In the genomic region with DNA sequence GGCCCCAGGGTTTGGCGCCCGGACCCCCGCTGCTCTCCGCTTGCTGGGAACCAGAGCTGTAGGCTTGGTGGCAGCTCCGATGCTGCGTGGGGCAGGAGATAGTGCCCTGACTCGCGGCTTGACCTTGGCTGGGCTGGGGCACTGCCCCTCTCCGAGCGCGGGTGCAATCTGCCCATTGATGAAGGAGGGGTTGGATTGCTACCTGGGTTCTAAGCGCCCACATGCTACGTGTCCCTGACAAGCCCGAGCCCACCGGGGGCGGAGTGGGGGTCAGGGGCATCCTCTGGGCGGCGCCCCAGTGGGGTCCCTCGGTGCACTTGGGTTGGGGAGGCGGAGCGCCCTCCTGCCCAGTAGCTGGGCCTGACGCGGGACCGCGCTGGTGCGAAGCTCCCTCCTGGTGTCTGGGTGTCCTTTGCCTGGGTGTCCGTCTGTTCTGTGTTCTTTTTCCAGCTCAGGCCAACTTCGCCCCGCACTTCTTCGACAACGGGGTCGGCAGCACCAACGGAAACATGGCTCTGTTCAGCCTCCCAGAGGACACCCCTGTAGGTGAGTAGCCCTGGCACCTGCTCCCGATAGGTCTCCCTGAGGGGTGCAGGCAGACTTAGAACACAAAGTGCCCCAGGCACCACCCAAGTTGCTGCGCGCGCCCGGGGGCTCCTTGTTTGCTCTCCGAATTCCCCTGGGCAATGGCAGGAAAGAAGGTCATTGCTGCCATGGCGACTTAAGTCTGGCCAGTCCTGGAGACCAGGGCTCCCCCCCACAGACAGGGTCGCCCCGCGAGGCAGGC, we compare ENCODE assay signal across 10 cellular contexts. TPM values are rescaled to one million over a fixed set of nuclear protein-coding genes. Genes with fewer than 3 reads are reported as not detected.
DNase-seq lines count a peak whose midpoint lies in the region; ATAC-seq and TF ChIP-seq lines count a peak whose summit lies in the region.
"Had no signal": no experiment of that assay in that cellular context is flagged by ENCODE, and none has a peak within 500 bp of the region (broad histone marks: within the 10 kb centered on the region; RNA-seq: fewer than 3 reads in every experiment).

No MANE protein-coding gene starts in this region.

- H3K27ac Mint-ChIP-seq in CD4-positive, alpha-beta T cell = no peak overlapping the region
- H3K27ac Mint-ChIP-seq in naive thymus-derived CD8-positive, alpha-beta T cell = peak overlapping the region in 2 of 10 donors; percentile 31 to 57

- no peak for TF ChIP-seq POLR2A in adrenal gland (IDR thresholded peaks at IDR 0.05)

- H3K9me3 ChIP-seq in CD4-positive, alpha-beta T cell (ENCODE audit: control insufficient read depth, low read length) = no peaks in the 10 kb centered on the region
- no peaks in the 10 kb centered on the region for H3K9me3 ChIP-seq in adrenal gland (replicated peaks in 1 of 3)

- ATAC-seq in CD4-positive, alpha-beta T cell (ENCODE audit: poor library complexity) = no peak
- peak; percentile 2 for ATAC-seq in GM19463 (IDR thresholded peaks at IDR 0.05; ENCODE audit: unreplicated experiment)
- no peak for ATAC-seq in naive thymus-derived CD8-positive, alpha-beta T cell

- H3K27ac ChIP-seq in CD4-positive, alpha-beta T cell (ENCODE audit: low read depth, low read length) = no peak overlapping the region
- H3K27ac ChIP-seq in caudate nucleus (ENCODE audit: low read depth, low read length) (peak overlapping the region; percentile 4), adrenal gland (no peak overlapping the region)

- no peak overlapping the region for H3K4me3 ChIP-seq in adrenal gland

- CTCF ChIA-PET in CD4-positive, alpha-beta T cell (lab: Charles Lee) = no interaction called here

- H3K4me1 ChIP-seq in adrenal gland (replicated peaks in 1 of 2) = peaks cover 8% of the 10 kb centered on the region in 2 donors

- no peaks in the 10 kb centered on the region for H3K9me3 Mint-ChIP-seq in CD4-positive, alpha-beta T cell
- H3K9me3 Mint-ChIP-seq in naive thymus-derived CD8-positive, alpha-beta T cell = no peaks in the 10 kb centered on the region

- H3K4me1 Mint-ChIP-seq in CD4-positive, alpha-beta T cell (ENCODE audit: low read depth) = peaks cover 14% of the 10 kb centered on the region
- peaks cover 12 to 23% (median 17%) of the 10 kb centered on the region in 4 donors for H3K4me1 Mint-ChIP-seq in naive thymus-derived CD8-positive, alpha-beta T cell

- H3K27me3 Mint-ChIP-seq in CD4-positive, alpha-beta T cell = peaks cover 30% of the 10 kb centered on the region
- H3K27me3 Mint-ChIP-seq in naive thymus-derived CD8-positive, alpha-beta T cell = peaks cover 5 to 28% (median 16%) of the 10 kb centered on the region in 5 donors

- 16 to 49% (median 22%) methylated on average over 9 to 43 of the region's 43 CpGs for WGBS in adrenal gland, 4 donors

- no peak for TF ChIP-seq CTCF in CD4-positive, alpha-beta T cell (IDR thresholded peaks at IDR 0.05)
- TF ChIP-seq CTCF in adrenal gland (IDR thresholded peaks at IDR 0.05) = no peak

- peaks cover 35% of the 10 kb centered on the region for H3K27me3 ChIP-seq in CD4-positive, alpha-beta T cell (ENCODE audit: control insufficient read depth, insufficient read depth, low read length)
- peaks cover 24% of the 10 kb centered on the region for H3K27me3 ChIP-seq in adrenal gland

- H3K4me3 Mint-ChIP-seq in CD4-positive, alpha-beta T cell = peak overlapping the region; percentile 68
- H3K4me3 Mint-ChIP-seq in naive thymus-derived CD8-positive, alpha-beta T cell = peak overlapping the region; percentile 64 to 81 (median 74)

- H3K36me3 Mint-ChIP-seq in CD4-positive, alpha-beta T cell (ENCODE audit: low read depth) = no peaks in the 10 kb centered on the region
- H3K36me3 Mint-ChIP-seq in naive thymus-derived CD8-positive, alpha-beta T cell = no peaks in the 10 kb centered on the region

- intact Hi-C loops in CD4-positive, alpha-beta T cell (cut with DNase I, micrococcal nuclease) = no loop called here
- intact Hi-C loops in adrenal gland (cut with DNase I) = no loop called here

- H3K36me3 ChIP-seq in adrenal gland (replicated peaks in 1 of 2) = no peaks in the 10 kb centered on the region

- POLR2A ChIA-PET in CD4-positive, alpha-beta T cell (lab: Charles Lee) = no interaction called here
- POLR2A ChIA-PET in naive thymus-derived CD8-positive, alpha-beta T cell (lab: Charles Lee) = no interaction called here

- DNase-seq in CD4-positive, alpha-beta T cell = no peak
- DNase-seq in caudate nucleus (lab: John Stamatoyannopoulos, UW) (no peak), NCI-H526 treated with DMSO at 0.1 percent for 48 hours (lab: John Stamatoyannopoulos, UW) (no peak), DMS 273 (lab: John Stamatoyannopoulos, UW; ENCODE audit: unreplicated experiment) (no peak), adrenal gland (no peak), superior temporal gyrus (ENCODE audit: extremely low spot score) (no peak)
- DNase-seq in naive thymus-derived CD8-positive, alpha-beta T cell = peak in 1 of 10 donors; percentile 8
- DNase-seq: GDM1 had no signal

RNA-seq across cellular contexts. Expression of a gene that starts 0.9 kb away (rescaled TPM):
- total RNA-seq in CD4-positive, alpha-beta T cell = under 1 TPM; 0.74 to 0.92 TPM
- total RNA-seq in naive thymus-derived CD8-positive, alpha-beta T cell = under 1 TPM; 0.29 to 0.80 TPM
- polyA plus RNA-seq in naive thymus-derived CD8-positive, alpha-beta T cell = under 1 TPM; 0.16 to 0.43 (median 0.24) TPM
- total RNA-seq in adrenal gland = 1 to 10 TPM in 1 of 8 donors, under 1 TPM in 7; 0.09 to 2.8 (median 0.32) TPM
- polyA plus RNA-seq in adrenal gland = 1 to 10 TPM; 1.4 to 7.7 (median 6.0) TPM

RNA-seq across cellular contexts. Expression of a gene that starts 21.6 kb away (rescaled TPM):
- total RNA-seq in CD4-positive, alpha-beta T cell = not detected
- total RNA-seq in naive thymus-derived CD8-positive, alpha-beta T cell = not detected
- polyA plus RNA-seq in naive thymus-derived CD8-positive, alpha-beta T cell = not detected
- under 1 TPM in 1 of 8 donors, not detected in 7; 0.25 TPM for total RNA-seq in adrenal gland
- polyA plus RNA-seq in adrenal gland = not detected
- total RNA-seq: NCI-H460 had no signal

RNA-seq across cellular contexts. Expression of a gene that starts 30.1 kb away (rescaled TPM):
- not detected for total RNA-seq in CD4-positive, alpha-beta T cell
- total RNA-seq in naive thymus-derived CD8-positive, alpha-beta T cell = not detected
- polyA plus RNA-seq in naive thymus-derived CD8-positive, alpha-beta T cell = not detected
- total RNA-seq in adrenal gland = not detected
- not detected for polyA plus RNA-seq in adrenal gland
- total RNA-seq: NCI-H460 had no signal

RNA-seq across cellular contexts. Expression of a gene that starts 46.1 kb away (rescaled TPM):
- not detected for total RNA-seq in CD4-positive, alpha-beta T cell
- not detected for total RNA-seq in naive thymus-derived CD8-positive, alpha-beta T cell
- not detected for polyA plus RNA-seq in naive thymus-derived CD8-positive, alpha-beta T cell
- total RNA-seq in adrenal gland = not detected
- not detected for polyA plus RNA-seq in adrenal gland
- total RNA-seq: NCI-H460 had no signal

RNA-seq across cellular contexts. Expression of a gene that starts 49.6 kb away (rescaled TPM):
- not detected for total RNA-seq in CD4-positive, alpha-beta T cell
- not detected for total RNA-seq in naive thymus-derived CD8-positive, alpha-beta T cell
- polyA plus RNA-seq in naive thymus-derived CD8-positive, alpha-beta T cell = not detected
- total RNA-seq in adrenal gland = not detected
- under 1 TPM in 1 of 3 donors, not detected in 2; 0.17 TPM for polyA plus RNA-seq in adrenal gland
- total RNA-seq: NCI-H460 had no signal
